In the genomic region with DNA sequence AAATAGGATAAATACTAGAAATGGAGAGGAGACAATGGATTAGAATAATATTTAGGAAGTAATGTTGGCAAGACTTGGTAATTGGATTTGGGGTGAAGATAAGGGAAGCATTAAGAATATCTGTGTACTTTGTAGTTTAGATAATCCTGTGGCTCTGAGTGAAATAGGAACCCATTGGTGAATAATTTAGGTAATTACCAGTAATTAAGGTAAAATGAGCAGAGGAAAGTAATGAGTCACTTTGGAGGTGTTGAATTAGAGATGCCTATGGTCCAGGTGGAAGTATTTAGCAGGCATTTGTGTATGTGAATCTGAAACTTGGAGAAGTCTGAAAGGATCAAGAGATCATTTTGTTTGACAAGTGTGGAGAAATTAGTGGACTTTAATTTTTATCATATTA, we compare ENCODE assay signal across 20 cellular contexts.
"Had no signal": no experiment of that assay in that cellular context is flagged by ENCODE, and none has a peak within 500 bp of the region (broad histone marks: within the 10 kb centered on the region; RNA-seq: fewer than 3 reads in every experiment).

No MANE protein-coding gene starts in this region.

- H3K4me1 ChIP-seq: testis had no signal

- H3K27ac Mint-ChIP-seq: activated CD4-positive, alpha-beta T cell treated with anti-CD3 and anti-CD28 coated beads, Interleukin-2, amount 10 ng/mL, durations not matched to agents 7 days and 5 days; activated naive CD8-positive, alpha-beta T cell treated with anti-CD3 and anti-CD28 coated beads, Interleukin-2, amount 10 ng/mL, durations not matched to agents 7 days and 5 days; natural killer cell; T-helper 17 cell had no signal

- DNase-seq: activated CD4-positive, alpha-beta T cell treated with anti-CD3 and anti-CD28 coated beads, Interleukin-2, amount 10 ng/mL, durations not matched to agents 7 days and 5 days; activated gamma-delta T cell; activated naive CD8-positive, alpha-beta T cell treated with anti-CD3 and anti-CD28 coated beads, Interleukin-2, amount 10 ng/mL, durations not matched to agents 7 days and 5 days; anterior cingulate cortex; brain microvascular endothelial cell; effector CD4-positive, alpha-beta T cell; foreskin fibroblast; glutamatergic neuron; left ventricle myocardium superior; natural killer cell; small intestine; stomach; T-helper 17 cell; testis; upper lobe of left lung had no signal

- H3K4me3 Mint-ChIP-seq: activated CD4-positive, alpha-beta T cell treated with anti-CD3 and anti-CD28 coated beads, Interleukin-2, amount 10 ng/mL, durations not matched to agents 7 days and 5 days; activated naive CD8-positive, alpha-beta T cell treated with anti-CD3 and anti-CD28 coated beads, Interleukin-2, amount 10 ng/mL, durations not matched to agents 7 days and 5 days; central memory CD8-positive, alpha-beta T cell; memory B cell; natural killer cell; T-helper 17 cell had no signal

- H3K4me3 ChIP-seq: coronary artery, right atrium auricular region, stomach, testis, upper lobe of left lung had no signal

- H3K27me3 Mint-ChIP-seq: activated CD4-positive, alpha-beta T cell treated with anti-CD3 and anti-CD28 coated beads, Interleukin-2, amount 10 ng/mL, durations not matched to agents 7 days and 5 days; activated naive CD8-positive, alpha-beta T cell treated with anti-CD3 and anti-CD28 coated beads, Interleukin-2, amount 10 ng/mL, durations not matched to agents 7 days and 5 days; central memory CD8-positive, alpha-beta T cell; memory B cell; T-helper 17 cell had no signal

- H3K9me3 ChIP-seq: neutrophil, right atrium auricular region, stomach, testis, upper lobe of left lung had no signal

- ATAC-seq: left ventricle myocardium superior, natural killer cell, T-helper 17 cell had no signal

- H3K27ac ChIP-seq: brain microvascular endothelial cell, coronary artery, neutrophil, right atrium auricular region, stomach, testis, upper lobe of left lung had no signal

- H3K36me3 ChIP-seq: brain microvascular endothelial cell, neutrophil, right atrium auricular region, upper lobe of left lung had no signal

- H3K9me3 Mint-ChIP-seq: central memory CD8-positive, alpha-beta T cell; memory B cell; natural killer cell had no signal

- H3K27me3 ChIP-seq: brain microvascular endothelial cell, neutrophil, right atrium auricular region, stomach, testis, upper lobe of left lung had no signal
